Comparison of ENCODE assay signal across 1 cellular context in the genomic region with DNA sequence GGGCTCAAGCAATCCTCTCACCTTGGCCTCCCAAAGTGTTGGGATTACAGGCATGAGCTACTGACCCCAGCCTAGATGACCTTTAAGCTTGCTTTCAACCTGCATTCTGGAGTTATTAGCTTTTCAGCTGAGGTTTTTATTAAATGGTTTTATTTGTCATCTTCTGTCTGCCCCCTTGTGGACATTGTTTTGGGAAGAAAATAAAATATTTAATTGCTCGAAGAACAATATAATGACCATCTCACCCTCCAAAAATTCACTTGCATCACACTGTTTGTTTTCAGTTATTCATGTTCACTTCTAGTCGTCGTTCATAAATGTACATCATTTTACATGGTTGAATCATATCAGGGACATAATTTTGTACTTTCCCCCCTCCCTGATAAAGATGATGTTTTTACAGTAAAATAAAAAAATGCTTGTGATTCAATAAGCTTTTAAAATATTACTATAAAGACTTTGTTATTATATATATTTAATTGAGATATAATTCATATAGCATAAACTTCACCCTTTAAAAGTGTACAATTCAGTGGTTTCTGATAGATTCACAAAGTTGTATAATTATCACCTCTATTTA.
TF ChIP-seq lines count a peak whose summit lies in the region.

No MANE protein-coding gene starts in this region.

TF ChIP-seq in A549, 52 proteins besides CTCF, POLR2A, EP300 and RAD21 (continued from another document):
- TF ChIP-seq, protein P1, sequence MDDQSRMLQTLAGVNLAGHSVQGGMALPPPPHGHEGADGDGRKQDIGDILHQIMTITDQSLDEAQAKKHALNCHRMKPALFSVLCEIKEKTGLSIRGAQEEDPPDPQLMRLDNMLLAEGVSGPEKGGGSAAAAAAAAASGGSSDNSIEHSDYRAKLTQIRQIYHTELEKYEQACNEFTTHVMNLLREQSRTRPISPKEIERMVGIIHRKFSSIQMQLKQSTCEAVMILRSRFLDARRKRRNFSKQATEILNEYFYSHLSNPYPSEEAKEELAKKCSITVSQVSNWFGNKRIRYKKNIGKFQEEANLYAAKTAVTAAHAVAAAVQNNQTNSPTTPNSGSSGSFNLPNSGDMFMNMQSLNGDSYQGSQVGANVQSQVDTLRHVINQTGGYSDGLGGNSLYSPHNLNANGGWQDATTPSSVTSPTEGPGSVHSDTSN (IDR thresholded peaks at IDR 0.05): no peak
- TF ChIP-seq RARB (CRISPR knock-in tag; IDR thresholded peaks at IDR 0.05): no peak
- TF ChIP-seq, protein P2, sequence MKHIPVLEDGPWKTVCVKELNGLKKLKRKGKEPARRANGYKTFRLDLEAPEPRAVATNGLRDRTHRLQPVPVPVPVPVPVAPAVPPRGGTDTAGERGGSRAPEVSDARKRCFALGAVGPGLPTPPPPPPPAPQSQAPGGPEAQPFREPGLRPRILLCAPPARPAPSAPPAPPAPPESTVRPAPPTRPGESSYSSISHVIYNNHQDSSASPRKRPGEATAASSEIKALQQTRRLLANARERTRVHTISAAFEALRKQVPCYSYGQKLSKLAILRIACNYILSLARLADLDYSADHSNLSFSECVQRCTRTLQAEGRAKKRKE (CRISPR knock-in tag; IDR thresholded peaks at IDR 0.05; ENCODE audit: low read depth): no peak
- TF ChIP-seq ESRRA (IDR thresholded peaks at IDR 0.05; ENCODE audit: borderline replicate concordance, low read length): no peak
- no peak for TF ChIP-seq PHF8 (IDR thresholded peaks at IDR 0.05; ENCODE audit: borderline replicate concordance, low read depth)
